15 cellular contexts compared by ENCODE assay signal in genomic region chr17:4920351-4921048, GRCh38. TPM values are rescaled to one million over a fixed set of nuclear protein-coding genes. Genes with fewer than 3 reads are reported as not detected.
DNase-seq lines count a peak whose midpoint lies in the region; ATAC-seq, FAIRE-seq and TF ChIP-seq lines count a peak whose summit lies in the region.
"Had no signal": no experiment of that assay in that cellular context is flagged by ENCODE, and none has a peak within 500 bp of the region (broad histone marks: within the 10 kb centered on the region; RNA-seq: fewer than 3 reads in every experiment).

No MANE protein-coding gene starts in this region.

- no peak overlapping the region for H2AFZ ChIP-seq in IMR-90 (replicated peaks; ENCODE audit: low read length, poor library complexity)

- 40% methylated on average over 1 of the region's 10 CpGs; no CpG with 5 or more reads in 1 of the 2 experiments for WGBS in IMR-90 (ENCODE audit: extremely low coverage in 2 of 2, insufficient read length in 1 of 2), 2 experiments

- H4K5ac ChIP-seq in IMR-90 (ENCODE audit: low read depth, low read length) = no peak overlapping the region

- no peaks in the 10 kb centered on the region for H3K27me3 ChIP-seq in IMR-90 (ENCODE audit: control insufficient read depth, insufficient read depth, low read length)
- no peaks in the 10 kb centered on the region for H3K27me3 ChIP-seq in bronchial epithelial cell (ENCODE audit: control insufficient read depth, insufficient read depth, low read length)

- DNase-seq in IMR-90 (peak; percentile 38), bronchial epithelial cell (ENCODE audit: low read depth) (peak; percentile 71), T-helper 9 cell (no peak), GM13976 (ENCODE audit: low spot score) (no peak), cerebellum (ENCODE audit: low spot score) (no peak)
- no peak for DNase-seq in natural killer cell treated with Interleukin-12 subunit alpha and Interleukin-12 subunit beta and Interleukin-15 and Interleukin-18, amount 100 ng/mL, for 72 hours (ENCODE audit: low spot score)
- DNase-seq: anterior cingulate cortex; CD4-positive, alpha-beta memory T cell; effector memory CD8-positive, alpha-beta T cell; RPMI8226; stimulated activated CD4-positive, alpha-beta T cell treated with anti-CD3 and anti-CD28 coated beads, Interleukin-4, amount 100 ng/mL, for 1 hour; stimulated activated naive CD8-positive, alpha-beta T cell treated with anti-CD3 and anti-CD28 coated beads, Interleukin-15, amount 100 ng/mL, for 72 hours had no signal

- no peaks in the 10 kb centered on the region for H3K27me3 Mint-ChIP-seq in natural killer cell treated with Interleukin-12 subunit alpha and Interleukin-12 subunit beta and Interleukin-15 and Interleukin-18, amount 100 ng/mL, for 72 hours
- H3K27me3 Mint-ChIP-seq: CD4-positive, alpha-beta memory T cell; effector memory CD8-positive, alpha-beta T cell; memory B cell; stimulated activated naive CD8-positive, alpha-beta T cell treated with anti-CD3 and anti-CD28 coated beads, Interleukin-15, amount 100 ng/mL, for 72 hours had no signal

- CTCF ChIA-PET in IMR-90 (lab: Yijun Ruan, JAX) = interaction anchor here (0.9 to 1.9 kb wide), 3 partner anchors 11 to 106 kb away, joined by 3 to 15 read pairs (median 4); partner anchors contain the start of gene CHRNE

- no peak overlapping the region for H3K56ac ChIP-seq in IMR-90 (ENCODE audit: extremely low read depth, insufficient read depth, low read length)

- dilution Hi-C loops in IMR-90 (cut with HindIII; ENCODE audit: low sequenced_read_pairs, unreplicated experiment) = no loop called here

- peaks cover 0 to 8% of the 10 kb centered on the region in 2 donors for H3K4me1 Mint-ChIP-seq in natural killer cell treated with Interleukin-12 subunit alpha and Interleukin-12 subunit beta and Interleukin-15 and Interleukin-18, amount 100 ng/mL, for 72 hours (ENCODE audit: low read depth in 2 of 2)
- H3K4me1 Mint-ChIP-seq: CD4-positive, alpha-beta memory T cell; memory B cell; stimulated activated naive CD8-positive, alpha-beta T cell treated with anti-CD3 and anti-CD28 coated beads, Interleukin-15, amount 100 ng/mL, for 72 hours had no signal

- no peaks in the 10 kb centered on the region for H4K20me1 ChIP-seq in IMR-90 (ENCODE audit: insufficient read depth, low read length)

- POLR2A ChIA-PET in IMR-90 (lab: Charles Lee; ENCODE audit: unreplicated experiment) = interaction anchor here (0.7 to 1.0 kb wide), 2 partner anchors 11 to 110 kb away, joined by 3 to 6 read pairs; no protein-coding TSS in a partner anchor

- H3K9me3 ChIP-seq in IMR-90 (ENCODE audit: control insufficient read depth, insufficient read depth, low read length) = no peaks in the 10 kb centered on the region

- H2BK20ac ChIP-seq in IMR-90 (ENCODE audit: low read depth, low read length) = no peak overlapping the region

- no peak overlapping the region for H2BK5ac ChIP-seq in IMR-90 (ENCODE audit: low read depth, low read length, poor library complexity, severe bottlenecking)

- no peak overlapping the region for H4K91ac ChIP-seq in IMR-90 (ENCODE audit: insufficient read depth, low read depth, low read length)

- H3K14ac ChIP-seq in IMR-90 (replicated peaks; ENCODE audit: low read depth, low read length) = no peak overlapping the region

- intact Hi-C loops in IMR-90 (cut with micrococcal nuclease) = no loop called here

- no peak overlapping the region for H2BK15ac ChIP-seq in IMR-90 (ENCODE audit: low read depth, low read length)

- H3K23ac ChIP-seq in IMR-90 (ENCODE audit: low read depth, low read length) = no peak overlapping the region

- peak overlapping the region; percentile 53; the same call in 1 of the 2 replicates for H2AK5ac ChIP-seq in IMR-90 (ENCODE audit: low read depth, low read length)

- TF ChIP-seq CTCF in IMR-90 (conservative IDR thresholded peaks at IDR 0.05; ENCODE audit: low read depth, low read length) (no peak), bronchial epithelial cell (IDR thresholded peaks at IDR 0.05; ENCODE audit: insufficient read depth, low read length, severe bottlenecking) (no peak), GM13976 (IDR thresholded peaks at IDR 0.05; ENCODE audit: borderline replicate concordance, control extremely low read depth, extremely low read depth, insufficient read depth, missing control alignments) (no peak)

- no peak overlapping the region for H3K9ac ChIP-seq in IMR-90 (ENCODE audit: low read depth, low read length)

- H2AK9ac ChIP-seq in IMR-90 (replicated peaks; ENCODE audit: low read depth, low read length, poor library complexity) = no peak overlapping the region

- no peak overlapping the region for H2BK120ac ChIP-seq in IMR-90 (ENCODE audit: low read depth, low read length)

- in situ Hi-C loops in IMR-90 (cut with MboI; ENCODE audit: low sequenced_read_pairs) (no loop called here), GM13976 (cut with MboI; ENCODE audit: low sequenced_read_pairs, unreplicated experiment) (no loop called here)

- BruUV-seq in IMR-90 (replicated peaks; lab: Mats Ljungman, UMichigan) = no TSS peak

- TF ChIP-seq POLR2A in IMR-90 (IDR thresholded peaks at IDR 0.05; ENCODE audit: low read depth, low read length) = no peak

- H3K36me3 Mint-ChIP-seq in natural killer cell treated with Interleukin-12 subunit alpha and Interleukin-12 subunit beta and Interleukin-15 and Interleukin-18, amount 100 ng/mL, for 72 hours = no peaks in the 10 kb centered on the region
- H3K36me3 Mint-ChIP-seq: CD4-positive, alpha-beta memory T cell; memory B cell had no signal

- no peak overlapping the region for H3K4ac ChIP-seq in IMR-90 (ENCODE audit: low read depth, low read length)

- H3K27ac ChIP-seq in IMR-90 (ENCODE audit: insufficient read depth, low read length) = no peak overlapping the region
- H3K27ac ChIP-seq: VCaP had no signal

- H3K36me3 ChIP-seq in IMR-90 (ENCODE audit: control insufficient read depth, insufficient read depth, low read length) (no peaks in the 10 kb centered on the region), bronchial epithelial cell (ENCODE audit: control insufficient read depth, insufficient read depth, low read length) (no peaks in the 10 kb centered on the region)

- no peak overlapping the region for H3K4me3 Mint-ChIP-seq in natural killer cell treated with Interleukin-12 subunit alpha and Interleukin-12 subunit beta and Interleukin-15 and Interleukin-18, amount 100 ng/mL, for 72 hours
- H3K4me3 Mint-ChIP-seq: CD4-positive, alpha-beta memory T cell; effector memory CD8-positive, alpha-beta T cell; memory B cell; stimulated activated naive CD8-positive, alpha-beta T cell treated with anti-CD3 and anti-CD28 coated beads, Interleukin-15, amount 100 ng/mL, for 72 hours had no signal

- H3K4me1 ChIP-seq in IMR-90 (ENCODE audit: control insufficient read depth, insufficient read depth, low read length) = 0 out of 2 replicates have a peak, but pooled peaks cover 2% of the 10 kb centered on the region

- no peak for TF ChIP-seq RAD21 in IMR-90 (IDR thresholded peaks at IDR 0.05; ENCODE audit: low read length)

- H3K4me2 ChIP-seq in IMR-90 (ENCODE audit: low read depth, low read length) = no peak overlapping the region

- FAIRE-seq in bronchial epithelial cell (lab: Jason Lieb, UNC) = peak; percentile 66

- H3K79me1 ChIP-seq in IMR-90 (ENCODE audit: low read depth in 1 of 2, low read length in 2 of 2) = no peaks in the 10 kb centered on the region

- ATAC-seq in IMR-90 (ENCODE audit: low read depth) = peak; percentile 80
- ATAC-seq in natural killer cell treated with Interleukin-12 subunit alpha and Interleukin-12 subunit beta and Interleukin-15 and Interleukin-18, amount 100 ng/mL, for 72 hours = peak; percentile 68 to 91
- ATAC-seq: effector memory CD8-positive, alpha-beta T cell; stimulated activated naive CD8-positive, alpha-beta T cell treated with anti-CD3 and anti-CD28 coated beads, Interleukin-15, amount 100 ng/mL, for 72 hours had no signal

- H3K9me3 Mint-ChIP-seq in natural killer cell treated with Interleukin-12 subunit alpha and Interleukin-12 subunit beta and Interleukin-15 and Interleukin-18, amount 100 ng/mL, for 72 hours = no peaks in the 10 kb centered on the region
- H3K9me3 Mint-ChIP-seq: CD4-positive, alpha-beta memory T cell; effector memory CD8-positive, alpha-beta T cell; memory B cell; stimulated activated naive CD8-positive, alpha-beta T cell treated with anti-CD3 and anti-CD28 coated beads, Interleukin-15, amount 100 ng/mL, for 72 hours had no signal

- H3K27ac Mint-ChIP-seq in natural killer cell treated with Interleukin-12 subunit alpha and Interleukin-12 subunit beta and Interleukin-15 and Interleukin-18, amount 100 ng/mL, for 72 hours = peak overlapping the region in 1 of 2 donors; percentile 45
- H3K27ac Mint-ChIP-seq: effector memory CD8-positive, alpha-beta T cell; memory B cell; progenitor cell of endocrine pancreas; stimulated activated naive CD8-positive, alpha-beta T cell treated with anti-CD3 and anti-CD28 coated beads, Interleukin-15, amount 100 ng/mL, for 72 hours had no signal

- no peak overlapping the region for H4K8ac ChIP-seq in IMR-90 (ENCODE audit: low read depth in 2 of 2, low read length in 2 of 2)

- no peak overlapping the region for H3K4me3 ChIP-seq in IMR-90 (ENCODE audit: insufficient read depth, low read depth, low read length)
- no peak overlapping the region for H3K4me3 ChIP-seq in bronchial epithelial cell (ENCODE audit: low read depth, low read length)

- no peak overlapping the region for H3K18ac ChIP-seq in IMR-90 (ENCODE audit: low read depth, low read length)

- no peaks in the 10 kb centered on the region for H3K9me1 ChIP-seq in IMR-90 (ENCODE audit: insufficient read depth, low read length)

RNA-seq across cellular contexts. Expression of gene GP1BA, which starts 11.6 kb away (rescaled TPM):
- total RNA-seq in IMR-90 (2012; rRNA removed) (not detected in 2 replicates), bronchial epithelial cell (not detected in 2 replicates), cerebellum (not detected)
- not detected in 2 replicates for polyA plus RNA-seq in IMR-90 (2012; rRNA removed)
- polyA plus RNA-seq in IMR-90 (2012; cell fraction: cytosol; rRNA removed) = 0.03 TPM in 1 of 2 replicates, not detected in the other
- polyA plus RNA-seq in IMR-90 (2012; cell fraction: nucleus; rRNA removed; ENCODE audit: low replicate concordance) = not detected in 2 replicates
- total RNA-seq in natural killer cell treated with Interleukin-12 subunit alpha and Interleukin-12 subunit beta and Interleukin-15 and Interleukin-18, amount 100 ng/mL, for 72 hours = under 1 TPM in 1 of 2 donors, not detected in 1; 0.12 TPM
- total RNA-seq: CD4-positive, alpha-beta memory T cell; progenitor cell of endocrine pancreas had no signal
- polyA plus RNA-seq: CD4-positive, alpha-beta memory T cell had no signal

RNA-seq across cellular contexts. Expression of gene CHRNE, which starts 17.6 kb away (rescaled TPM):
- total RNA-seq in IMR-90 (2012; rRNA removed) (under 0.01 TPM in 2 replicates), bronchial epithelial cell (0.13 and 0.79 TPM in 2 replicates), cerebellum (1.5 TPM)
- polyA plus RNA-seq in IMR-90 (2012; rRNA removed) = 0.21 and 0.24 TPM in 2 replicates
- 0.06 and 0.31 TPM in 2 replicates for polyA plus RNA-seq in IMR-90 (2012; cell fraction: cytosol; rRNA removed)
- polyA plus RNA-seq in IMR-90 (2012; cell fraction: nucleus; rRNA removed; ENCODE audit: low replicate concordance) = 1.4 and 1.7 TPM in 2 replicates
- 1 to 10 TPM; 3.9 to 7.6 TPM for total RNA-seq in natural killer cell treated with Interleukin-12 subunit alpha and Interleukin-12 subunit beta and Interleukin-15 and Interleukin-18, amount 100 ng/mL, for 72 hours

RNA-seq across cellular contexts. Expression of gene SLC25A11, which starts 19.3 kb away (rescaled TPM):
- total RNA-seq in IMR-90 (2012; rRNA removed) = 30.8 and 35.0 TPM in 2 replicates
- 62.2 and 68.2 TPM in 2 replicates for polyA plus RNA-seq in IMR-90 (2012; rRNA removed)
- polyA plus RNA-seq in IMR-90 (2012; cell fraction: cytosol; rRNA removed) = 58.3 and 80.2 TPM in 2 replicates
- 29.2 and 53.6 TPM in 2 replicates for polyA plus RNA-seq in IMR-90 (2012; cell fraction: nucleus; rRNA removed; ENCODE audit: low replicate concordance)
- 51.6 and 71.8 TPM in 2 replicates for total RNA-seq in bronchial epithelial cell
- total RNA-seq in natural killer cell treated with Interleukin-12 subunit alpha and Interleukin-12 subunit beta and Interleukin-15 and Interleukin-18, amount 100 ng/mL, for 72 hours = 10 to 100 TPM; 85.9 to 91.6 TPM
- total RNA-seq in cerebellum = 37.2 TPM

RNA-seq across cellular contexts. Expression of gene RNF167, which starts 19.6 kb away (rescaled TPM):
- 13.1 and 13.3 TPM in 2 replicates for total RNA-seq in IMR-90 (2012; rRNA removed)
- 79.5 and 83.6 TPM in 2 replicates for polyA plus RNA-seq in IMR-90 (2012; rRNA removed)
- polyA plus RNA-seq in IMR-90 (2012; cell fraction: cytosol; rRNA removed) = 41.9 and 55.4 TPM in 2 replicates
- polyA plus RNA-seq in IMR-90 (2012; cell fraction: nucleus; rRNA removed; ENCODE audit: low replicate concordance) = 69.1 and 86.3 TPM in 2 replicates
- 15.8 and 26.0 TPM in 2 replicates for total RNA-seq in bronchial epithelial cell
- 100 to 1,000 TPM; 144 to 150 TPM for total RNA-seq in natural killer cell treated with Interleukin-12 subunit alpha and Interleukin-12 subunit beta and Interleukin-15 and Interleukin-18, amount 100 ng/mL, for 72 hours
- total RNA-seq in cerebellum = 15.8 TPM

RNA-seq across cellular contexts. Expression of gene C17orf107, which starts 21.2 kb away (rescaled TPM):
- total RNA-seq in IMR-90 (2012; rRNA removed) (0.54 and 0.56 TPM in 2 replicates), bronchial epithelial cell (5.5 and 8.3 TPM in 2 replicates), cerebellum (4.3 TPM)
- 0.82 and 1.3 TPM in 2 replicates for polyA plus RNA-seq in IMR-90 (2012; rRNA removed)
- polyA plus RNA-seq in IMR-90 (2012; cell fraction: cytosol; rRNA removed) = 0.35 and 1.2 TPM in 2 replicates
- 0.92 and 1.2 TPM in 2 replicates for polyA plus RNA-seq in IMR-90 (2012; cell fraction: nucleus; rRNA removed; ENCODE audit: low replicate concordance)
- 1 to 10 TPM; 1.3 to 2.3 TPM for total RNA-seq in natural killer cell treated with Interleukin-12 subunit alpha and Interleukin-12 subunit beta and Interleukin-15 and Interleukin-18, amount 100 ng/mL, for 72 hours

Comparison
In these comparisons a context has a peak if more than half of its experiments do, and no peak if none do; other contexts are left out.
1. DNase-seq: peak in IMR-90 (single experiment) and bronchial epithelial cell (single experiment); none in natural killer cell treated with Interleukin-12 subunit alpha and Interleukin-12 subunit beta and Interleukin-15 and Interleukin-18, amount 100 ng/mL, for 72 hours (single experiment), T-helper 9 cell (single experiment), GM13976 (single experiment) and cerebellum (single experiment).